8 cellular contexts compared by ENCODE assay signal in genomic region chr17:18224428-18225120, GRCh38. TPM values are rescaled to one million over a fixed set of nuclear protein-coding genes. Genes with fewer than 3 reads are reported as not detected.
DNase-seq lines count a peak whose midpoint lies in the region; ATAC-seq, FAIRE-seq and TF ChIP-seq lines count a peak whose summit lies in the region.

No MANE protein-coding gene starts in this region.

- 0 out of 2 replicates have a peak, but pooled peaks cover 5% of the 10 kb centered on the region for H3F3A ChIP-seq in PC-9 (ENCODE audit: insufficient read depth, low read depth)
- peaks cover 3% of the 10 kb centered on the region for H3F3A ChIP-seq in neural cell (ENCODE audit: insufficient read depth, low read length, poor library complexity, severe bottlenecking)

- FAIRE-seq in endothelial cell of umbilical vein (lab: Jason Lieb, UNC), result no peak

- POLR2A ChIA-PET in CD8-positive, alpha-beta memory T cell (lab: Charles Lee), result no interaction called here
- POLR2A ChIA-PET in PC-9 (lab: Charles Lee; ENCODE audit: unreplicated experiment) (interaction anchor here (0.6 kb wide), 1 partner anchor 11 kb away, joined by 6 read pairs; no protein-coding TSS in a partner anchor), endothelial cell of umbilical vein (lab: Charles Lee) (interaction anchor here (1.6 kb wide), 1 partner anchor 24 kb away, joined by 4 read pairs; no protein-coding TSS in a partner anchor)

- ATAC-seq in HG03280 (IDR thresholded peaks at IDR 0.05; ENCODE audit: unreplicated experiment), result no peak
- no peak for ATAC-seq in GM19351 (IDR thresholded peaks at IDR 0.05; ENCODE audit: unreplicated experiment)

- no peak for TF ChIP-seq RAD21 in neural cell (conservative IDR thresholded peaks at IDR 0.05)

- intact Hi-C loops in PC-9 (cut with micrococcal nuclease; ENCODE audit: unreplicated experiment) (loop anchor here (10.0 kb wide), 1 partner anchor 90 kb away; the partner anchor contains the start of genes SMCR8 and TOP3A), endothelial cell of umbilical vein (cut with micrococcal nuclease) (loop anchor here (1.0 to 2.0 kb wide), 2 partner anchors 37 to 90 kb away; partner anchors contain the start of genes SMCR8 and TOP3A)

- no peaks in the 10 kb centered on the region for H3K27me3 Mint-ChIP-seq in CD8-positive, alpha-beta memory T cell

- BruUV-seq in PC-9 (replicated peaks; lab: Mats Ljungman, UMichigan) (no TSS peak), endothelial cell of umbilical vein (replicated peaks; lab: Mats Ljungman, UMichigan) (no TSS peak)

- peak overlapping the region; percentile 77 for H2AFZ ChIP-seq in PC-9
- H2AFZ ChIP-seq in endothelial cell of umbilical vein (ENCODE audit: low read depth, low read length), result peak overlapping the region; percentile 63
- H2AFZ ChIP-seq in neural cell (ENCODE audit: low read depth, low read length), result no peak overlapping the region

- H4K20me1 ChIP-seq in PC-9 (ENCODE audit: insufficient read depth) (no peaks in the 10 kb centered on the region), endothelial cell of umbilical vein (replicated peaks; ENCODE audit: control insufficient read depth, extremely low read depth, insufficient read depth, low read length) (no peaks in the 10 kb centered on the region), neural cell (ENCODE audit: insufficient read depth) (no peaks in the 10 kb centered on the region)

- H3K9me2 ChIP-seq in PC-9 (ENCODE audit: insufficient read depth) (no peaks in the 10 kb centered on the region), neural cell (ENCODE audit: insufficient read depth, low read length) (no peaks in the 10 kb centered on the region)

- H3K79me2 ChIP-seq in PC-9 (ENCODE audit: low read depth), result peaks cover 13% of the 10 kb centered on the region
- H3K79me2 ChIP-seq in endothelial cell of umbilical vein (ENCODE audit: control insufficient read depth, insufficient read depth, low read length), result peaks cover 36% of the 10 kb centered on the region
- peaks cover 38% of the 10 kb centered on the region for H3K79me2 ChIP-seq in neural cell (replicated peaks; ENCODE audit: insufficient read depth, low read length)

- H3K4me1 ChIP-seq in CD8-positive, alpha-beta memory T cell (ENCODE audit: insufficient read depth, low read length), result peaks cover 18% of the 10 kb centered on the region
- H3K4me1 ChIP-seq in PC-9 (replicated peaks; ENCODE audit: insufficient read depth) (peaks cover 25% of the 10 kb centered on the region), endothelial cell of umbilical vein (ENCODE audit: control insufficient read depth, extremely low read depth, insufficient read depth, low read length) (peaks cover 18% of the 10 kb centered on the region)

- H3K36me3 Mint-ChIP-seq in CD8-positive, alpha-beta memory T cell, result peaks cover 0 to 4% (median 0%) of the 10 kb centered on the region in 3 donors

- H3K4me3 ChIP-seq in CD8-positive, alpha-beta memory T cell (ENCODE audit: low read length), result peak overlapping the region; percentile 45
- peak overlapping the region; percentile 55 for H3K4me3 ChIP-seq in PC-9
- peak overlapping the region in 1 of 3 experiments; percentile 30 for H3K4me3 ChIP-seq in endothelial cell of umbilical vein (replicated peaks in 1 of 3; ENCODE audit: insufficient read depth in 1 of 3, low read depth in 1 of 3, low read length in 3 of 3)
- H3K4me3 ChIP-seq in neural cell (ENCODE audit: low read length), result peak overlapping the region; percentile 60

- no peaks in the 10 kb centered on the region for H3K9me3 Mint-ChIP-seq in CD8-positive, alpha-beta memory T cell

- H3K4me3 Mint-ChIP-seq in CD8-positive, alpha-beta memory T cell, result peak overlapping the region in 6 of 7 donors; percentile 13 to 70 (median 54)

- H3K4me1 Mint-ChIP-seq in CD8-positive, alpha-beta memory T cell, result peaks cover 22 to 39% (median 27%) of the 10 kb centered on the region in 3 donors

- no peak for TF ChIP-seq EP300 in neural cell (conservative IDR thresholded peaks at IDR 0.05; ENCODE audit: poor library complexity, severe bottlenecking)

- DNase-seq in CD8-positive, alpha-beta memory T cell, result no peak
- DNase-seq in PC-9 (no peak), endothelial cell of umbilical vein (ENCODE audit: low read depth, low spot score) (no peak), NCI-H187 (lab: John Stamatoyannopoulos, UW) (no peak)
- DNase-seq in activated CD4-positive, CD25-positive, alpha-beta regulatory T cell treated with anti-CD3 and anti-CD28 coated beads, Interleukin-2, amount 50 U/mL, for 72 hours, result no peak

- TF ChIP-seq CTCF in PC-9 (conservative IDR thresholded peaks at IDR 0.05) (no peak), endothelial cell of umbilical vein (IDR thresholded peaks at IDR 0.05; ENCODE audit: extremely low read depth in 1 of 2, insufficient read depth in 1 of 2, low read depth in 1 of 2, low read length in 2 of 2) (no peak), neural cell (IDR thresholded peaks at IDR 0.05; ENCODE audit: poor library complexity, severe bottlenecking) (no peak)

- no peaks in the 10 kb centered on the region for H3K36me3 ChIP-seq in CD8-positive, alpha-beta memory T cell (ENCODE audit: insufficient read depth, low read length)
- H3K36me3 ChIP-seq in PC-9 (ENCODE audit: low read depth), result no peaks in the 10 kb centered on the region
- no peaks in the 10 kb centered on the region for H3K36me3 ChIP-seq in endothelial cell of umbilical vein (ENCODE audit: control insufficient read depth in 2 of 2, extremely low read depth in 1 of 2, insufficient read depth in 2 of 2, low read length in 2 of 2)
- no peaks in the 10 kb centered on the region for H3K36me3 ChIP-seq in neural cell (ENCODE audit: insufficient read depth, low read length)

- dilution Hi-C loops in endothelial cell of umbilical vein (cut with MboI; ENCODE audit: extremely low pct_ligation_motif_present, low sequenced_read_pairs), result no loop called here

- H3K4me2 ChIP-seq in PC-9, result peak overlapping the region; percentile 94
- peak overlapping the region; percentile 30 for H3K4me2 ChIP-seq in endothelial cell of umbilical vein (ENCODE audit: insufficient read depth, low read length)
- H3K4me2 ChIP-seq in neural cell (ENCODE audit: low read length), result peak overlapping the region; percentile 12

- H3K27ac ChIP-seq in CD8-positive, alpha-beta memory T cell (ENCODE audit: low read depth, low read length), result no peak overlapping the region
- H3K27ac ChIP-seq in PC-9, result no peak overlapping the region
- H3K27ac ChIP-seq in endothelial cell of umbilical vein (ENCODE audit: insufficient read depth, low read depth, low read length), result no peak overlapping the region
- H3K27ac ChIP-seq in neural cell (ENCODE audit: low read length), result no peak overlapping the region

- peak overlapping the region in 5 of 8 donors; percentile 51 to 93 (median 72) for H3K27ac Mint-ChIP-seq in CD8-positive, alpha-beta memory T cell

- H3K27me3 ChIP-seq in CD8-positive, alpha-beta memory T cell (ENCODE audit: insufficient read depth, low read length, poor library complexity, severe bottlenecking), result no peaks in the 10 kb centered on the region
- no peaks in the 10 kb centered on the region for H3K27me3 ChIP-seq in PC-9 (ENCODE audit: insufficient read depth, low read depth)
- no peaks in the 10 kb centered on the region for H3K27me3 ChIP-seq in endothelial cell of umbilical vein (ENCODE audit: control insufficient read depth in 2 of 2, insufficient read depth in 2 of 2, low read length in 2 of 2)
- H3K27me3 ChIP-seq in neural cell (ENCODE audit: insufficient read depth, low read depth, low read length), result no peaks in the 10 kb centered on the region

- no peaks in the 10 kb centered on the region for H3K9me3 ChIP-seq in CD8-positive, alpha-beta memory T cell (ENCODE audit: low read length)
- no peaks in the 10 kb centered on the region for H3K9me3 ChIP-seq in PC-9 (ENCODE audit: insufficient read depth, low read depth)
- H3K9me3 ChIP-seq in endothelial cell of umbilical vein (replicated peaks; ENCODE audit: control insufficient read depth, insufficient read depth, low read length), result no peaks in the 10 kb centered on the region
- no peaks in the 10 kb centered on the region for H3K9me3 ChIP-seq in neural cell (ENCODE audit: low read length)

- H3K9ac ChIP-seq in endothelial cell of umbilical vein (replicated peaks; ENCODE audit: extremely low read depth, insufficient read depth, low read length) (peak overlapping the region; percentile 10), neural cell (ENCODE audit: low read length) (peak overlapping the region; percentile 45)

- no peak for TF ChIP-seq POLR2A in endothelial cell of umbilical vein (IDR thresholded peaks at IDR 0.05; ENCODE audit: low read depth, low read length)

- no peaks in the 10 kb centered on the region for H3K9me1 ChIP-seq in endothelial cell of umbilical vein (replicated peaks; ENCODE audit: control insufficient read depth, extremely low read depth, insufficient read depth, low read length)

- CTCF ChIA-PET in CD8-positive, alpha-beta memory T cell (lab: Charles Lee), result interaction anchor here (1.4 to 1.5 kb wide), 2 partner anchors 9 to 10 kb away, joined by 4 read pairs; no protein-coding TSS in a partner anchor
- CTCF ChIA-PET in PC-9 (lab: Charles Lee) (no interaction called here), endothelial cell of umbilical vein (lab: Charles Lee) (interaction anchor here (1.0 to 1.6 kb wide), 3 partner anchors 9 to 24 kb away, joined by 3 to 4 read pairs (median 3); no protein-coding TSS in a partner anchor)

RNA-seq across cellular contexts. Expression of gene LLGL1, which starts 0.9 kb away (rescaled TPM):
- 10 to 100 TPM; 24.3 to 26.3 TPM for total RNA-seq in CD8-positive, alpha-beta memory T cell
- 1.5 TPM for polyA plus RNA-seq in CD8-positive, alpha-beta memory T cell
- total RNA-seq in PC-9 (2021) (44.9 and 57.6 TPM in 2 replicates), endothelial cell of umbilical vein (34.9 and 36.8 TPM in 2 replicates)
- polyA plus RNA-seq in endothelial cell of umbilical vein (47.1 and 55.5 TPM in 2 replicates), neural cell (52.2 and 59.5 TPM in 2 replicates)
- polyA plus RNA-seq in endothelial cell of umbilical vein (2011; cell fraction: cytosol; rRNA removed), result 30.8 and 38.9 TPM in 2 replicates
- 47.3 and 56.7 TPM in 2 replicates for polyA plus RNA-seq in endothelial cell of umbilical vein (2011; cell fraction: nucleus; rRNA removed)
- polyA plus RNA-seq in endothelial cell of umbilical vein (2012), result 24.1 and 28.5 TPM in 2 replicates
- polyA minus RNA-seq in endothelial cell of umbilical vein (36.3 and 42.3 TPM in 2 replicates), neural cell (48.7 and 61.1 TPM in 2 replicates)
- 14.3 TPM for polyA minus RNA-seq in endothelial cell of umbilical vein (2011; cell fraction: cytosol; rRNA and poly(A)+ RNA removed)
- polyA minus RNA-seq in endothelial cell of umbilical vein (2011; cell fraction: nucleus; rRNA and poly(A)+ RNA removed), result 17.3 and 24.4 TPM in 2 replicates

RNA-seq across cellular contexts. Expression of gene FLII, which starts 34.0 kb away (rescaled TPM):
- total RNA-seq in CD8-positive, alpha-beta memory T cell, result 100 to 1,000 TPM; 278 to 299 TPM
- 216 TPM for polyA plus RNA-seq in CD8-positive, alpha-beta memory T cell
- total RNA-seq in PC-9 (2021), result 430 and 434 TPM in 2 replicates
- 372 and 397 TPM in 2 replicates for total RNA-seq in endothelial cell of umbilical vein
- polyA plus RNA-seq in endothelial cell of umbilical vein, result 582 and 691 TPM in 2 replicates
- 393 and 428 TPM in 2 replicates for polyA plus RNA-seq in endothelial cell of umbilical vein (2011; cell fraction: cytosol; rRNA removed)
- 1,056 and 1,210 TPM in 2 replicates for polyA plus RNA-seq in endothelial cell of umbilical vein (2011; cell fraction: nucleus; rRNA removed)
- polyA plus RNA-seq in endothelial cell of umbilical vein (2012), result 343 and 396 TPM in 2 replicates
- 446 and 481 TPM in 2 replicates for polyA minus RNA-seq in endothelial cell of umbilical vein
- polyA minus RNA-seq in endothelial cell of umbilical vein (2011; cell fraction: cytosol; rRNA and poly(A)+ RNA removed), result 202 TPM
- polyA minus RNA-seq in endothelial cell of umbilical vein (2011; cell fraction: nucleus; rRNA and poly(A)+ RNA removed), result 205 and 272 TPM in 2 replicates
- polyA plus RNA-seq in neural cell, result 93.0 and 120 TPM in 2 replicates
- polyA minus RNA-seq in neural cell, result 67.7 and 89.8 TPM in 2 replicates

RNA-seq across cellular contexts. Expression of gene MIEF2, which starts 35.9 kb away (rescaled TPM):
- 1 to 10 TPM; 5.5 to 5.6 TPM for total RNA-seq in CD8-positive, alpha-beta memory T cell
- polyA plus RNA-seq in CD8-positive, alpha-beta memory T cell, result 14.1 TPM
- total RNA-seq in PC-9 (2021), result 29.6 and 33.0 TPM in 2 replicates
- total RNA-seq in endothelial cell of umbilical vein, result 8.3 and 8.5 TPM in 2 replicates
- 22.7 and 28.2 TPM in 2 replicates for polyA plus RNA-seq in endothelial cell of umbilical vein
- polyA plus RNA-seq in endothelial cell of umbilical vein (2011; cell fraction: cytosol; rRNA removed), result 10.7 and 12.8 TPM in 2 replicates
- 10.7 and 12.9 TPM in 2 replicates for polyA plus RNA-seq in endothelial cell of umbilical vein (2011; cell fraction: nucleus; rRNA removed)
- polyA plus RNA-seq in endothelial cell of umbilical vein (2012), result 5.2 and 8.4 TPM in 2 replicates
- polyA minus RNA-seq in endothelial cell of umbilical vein, result 11.0 and 14.7 TPM in 2 replicates
- 6.7 TPM for polyA minus RNA-seq in endothelial cell of umbilical vein (2011; cell fraction: cytosol; rRNA and poly(A)+ RNA removed)
- polyA minus RNA-seq in endothelial cell of umbilical vein (2011; cell fraction: nucleus; rRNA and poly(A)+ RNA removed), result 3.1 and 6.3 TPM in 2 replicates
- 74.9 and 102 TPM in 2 replicates for polyA plus RNA-seq in neural cell
- 64.3 and 67.3 TPM in 2 replicates for polyA minus RNA-seq in neural cell

RNA-seq across cellular contexts. Expression of gene ALKBH5, which starts 40.9 kb away (rescaled TPM):
- 100 to 1,000 TPM; 117 to 123 TPM for total RNA-seq in CD8-positive, alpha-beta memory T cell
- 152 TPM for polyA plus RNA-seq in CD8-positive, alpha-beta memory T cell
- total RNA-seq in PC-9 (2021) (101 and 117 TPM in 2 replicates), endothelial cell of umbilical vein (70.7 and 71.0 TPM in 2 replicates)
- polyA plus RNA-seq in endothelial cell of umbilical vein (54.5 and 55.3 TPM in 2 replicates), neural cell (55.0 and 63.0 TPM in 2 replicates)
- 49.2 and 50.9 TPM in 2 replicates for polyA plus RNA-seq in endothelial cell of umbilical vein (2011; cell fraction: cytosol; rRNA removed)
- 22.4 and 25.2 TPM in 2 replicates for polyA plus RNA-seq in endothelial cell of umbilical vein (2011; cell fraction: nucleus; rRNA removed)
- polyA plus RNA-seq in endothelial cell of umbilical vein (2012), result 41.3 and 42.9 TPM in 2 replicates
- polyA minus RNA-seq in endothelial cell of umbilical vein (79.3 and 89.4 TPM in 2 replicates), neural cell (90.8 and 91.7 TPM in 2 replicates)
- 106 TPM for polyA minus RNA-seq in endothelial cell of umbilical vein (2011; cell fraction: cytosol; rRNA and poly(A)+ RNA removed)
- polyA minus RNA-seq in endothelial cell of umbilical vein (2011; cell fraction: nucleus; rRNA and poly(A)+ RNA removed), result 18.0 and 18.2 TPM in 2 replicates

Comparison
In these comparisons a context has a peak if more than half of its experiments do, and no peak if none do; other contexts are left out.
1. H3K4me2 ChIP-seq: peak in every context shown above with its lines; median percentile 94 in PC-9; 30 in endothelial cell of umbilical vein; 12 in neural cell.